ENCODE assay signal across 8 cellular contexts in genomic region chr16:30335598-30336474, GRCh38. TPM values are rescaled to one million over a fixed set of nuclear protein-coding genes. Genes with fewer than 3 reads are reported as not detected.
A peak's percentile ranks its signal among the peaks of the same experiment; 100 is the strongest.
DNase-seq lines count a peak whose midpoint lies in the region; ATAC-seq, FAIRE-seq and TF ChIP-seq lines count a peak whose summit lies in the region.

No MANE protein-coding gene starts in this region.

- no peaks in the 10 kb centered on the region for H3K27me3 Mint-ChIP-seq in CD4-positive, alpha-beta T cell

- no peak for TF ChIP-seq RAD21 in GM12878 (IDR thresholded peaks at IDR 0.05; ENCODE audit: insufficient read depth, low read depth, low read length)

- RAD21 ChIA-PET in GM12878 (lab: Charles Lee; ENCODE audit: unreplicated experiment): interaction anchor here (0.7 to 2.1 kb wide), 6 partner anchors 15 to 243 kb away, joined by 3 to 8 read pairs (median 4); partner anchors contain the start of gene SEPTIN1

- no peaks in the 10 kb centered on the region for H3K9me3 ChIP-seq in CD4-positive, alpha-beta T cell (ENCODE audit: control insufficient read depth, low read length)
- H3K9me3 ChIP-seq in Loucy (ENCODE audit: insufficient read depth, low read depth, low read length) (no peaks in the 10 kb centered on the region), GM12878 (replicated peaks; ENCODE audit: control insufficient read depth, insufficient read depth, low read length) (no peaks in the 10 kb centered on the region), thoracic aorta (no peaks in the 10 kb centered on the region)

- POLR2A ChIA-PET in CD4-positive, alpha-beta T cell (lab: Charles Lee): interaction anchor here (0.6 to 2.4 kb wide), 14 partner anchors 19 to 270 kb away, joined by 3 to 17 read pairs (median 5); partner anchors contain the start of genes ALDOA, CD2BP2, CORO1A and SEPTIN1
- POLR2A ChIA-PET in GM12878 (lab: Charles Lee): interaction anchor here (0.9 to 2.4 kb wide), 5 partner anchors 13 to 152 kb away, joined by 3 to 9 read pairs (median 3); partner anchors contain the start of genes CORO1A and SEPTIN1

- H4K20me1 ChIP-seq in Loucy (ENCODE audit: insufficient read depth, low read length, poor library complexity, severe bottlenecking) (peaks cover under 1% of the 10 kb centered on the region), GM12878 (ENCODE audit: control insufficient read depth, insufficient read depth) (no peaks in the 10 kb centered on the region)

- H3K27me3 ChIP-seq in CD4-positive, alpha-beta T cell (ENCODE audit: control insufficient read depth, insufficient read depth, low read length): no peaks in the 10 kb centered on the region
- H3K27me3 ChIP-seq in Loucy (ENCODE audit: insufficient read depth, low read length, poor library complexity, severe bottlenecking) (no peaks in the 10 kb centered on the region), GM12878 (replicated peaks in 1 of 2; ENCODE audit: control insufficient read depth in 2 of 2, insufficient read depth in 2 of 2, low read length in 1 of 2) (no peaks in the 10 kb centered on the region), thoracic aorta (replicated peaks; ENCODE audit: insufficient read depth) (no peaks in the 10 kb centered on the region)

- no TSS peak for BruUV-seq in GM12878 (replicated peaks; lab: Mats Ljungman, UMichigan)

- H3K9ac ChIP-seq in Loucy (ENCODE audit: low read depth, low read length, poor library complexity, severe bottlenecking) (peak overlapping the region; percentile 63), GM12878 (ENCODE audit: control insufficient read depth, insufficient read depth, low read length) (peak overlapping the region; percentile 26; the same call in 1 of the 2 replicates)

- CTCF ChIA-PET in CD4-positive, alpha-beta T cell (lab: Charles Lee): interaction anchor here (0.6 to 2.0 kb wide), 3 partner anchors 27 to 74 kb away, joined by 3 to 7 read pairs (median 3); partner anchors contain the start of gene TBC1D10B
- CTCF ChIA-PET in GM12878 (lab: Yijun Ruan, JAX): interaction anchor here (0.6 to 1.5 kb wide), 5 partner anchors 19 to 262 kb away, joined by 3 to 5 read pairs (median 3); partner anchors contain the start of genes CD2BP2 and TBC1D10B

- SMC1A ChIA-PET in GM12878 (lab: Charles Lee; ENCODE audit: uncharacterized antibody, unreplicated experiment): interaction anchor here (0.6 to 1.8 kb wide), 4 partner anchors 13 to 272 kb away, joined by 3 to 5 read pairs (median 4); partner anchors contain the start of gene CD2BP2

- H3K4me1 ChIP-seq in Loucy (ENCODE audit: insufficient read depth, low read length, poor library complexity, severe bottlenecking) (peaks cover 11% of the 10 kb centered on the region), GM12878 (ENCODE audit: control insufficient read depth, insufficient read depth, low read length) (peaks cover 6% of the 10 kb centered on the region), thoracic aorta (ENCODE audit: control insufficient read depth in 1 of 2, low read depth in 2 of 2) (peaks cover 5 to 28% of the 10 kb centered on the region in 2 donors)

- in situ Hi-C loops in GM12878 (cut with MboI) (no loop called here), KBM-7 (cut with MboI; ENCODE audit: low pct_unique_long_range_greater_than_20kb, low sequenced_read_pairs) (no loop called here)

- H3K4me3 ChIP-seq in Loucy (ENCODE audit: low read length, poor library complexity, severe bottlenecking) (peak overlapping the region; percentile 80), GM12878 (peak overlapping the region; percentile 59), thoracic aorta (peak overlapping the region; percentile 96)

- H3K27ac ChIP-seq in CD4-positive, alpha-beta T cell (ENCODE audit: low read depth, low read length): no peak overlapping the region
- no peak overlapping the region for H3K27ac ChIP-seq in GM12878 (ENCODE audit: control insufficient read depth, insufficient read depth)
- H3K27ac ChIP-seq in thoracic aorta: peak overlapping the region; percentile 92 to 97

- no peaks in the 10 kb centered on the region for H3F3A ChIP-seq in Loucy (ENCODE audit: low read depth)

- no peak for TF ChIP-seq POLR2A in GM12878 (IDR thresholded peaks at IDR 0.05; ENCODE audit: low read depth, low read length)

- DNase-seq in CD4-positive, alpha-beta T cell: no peak
- DNase-seq in GM12878 (ENCODE audit: low read depth, low spot score): peak; percentile 23
- DNase-seq in left lobe of liver (ENCODE audit: low spot score): peak; percentile 91
- DNase-seq in thoracic aorta (ENCODE audit: low spot score): no peak
- no peak for DNase-seq in iPS-NIHi11 (ENCODE audit: low spot score)
- no peak for DNase-seq in KBM-7

- H3K4me2 ChIP-seq in Loucy (ENCODE audit: low read depth, low read length, poor library complexity, severe bottlenecking) (peak overlapping the region; percentile 78), GM12878 (ENCODE audit: control insufficient read depth, insufficient read depth) (peak overlapping the region; percentile 86)

- no peak for TF ChIP-seq CTCF in CD4-positive, alpha-beta T cell (IDR thresholded peaks at IDR 0.05)
- TF ChIP-seq CTCF in Loucy (conservative IDR thresholded peaks at IDR 0.05; ENCODE audit: low read length) (no peak), GM12878 (IDR thresholded peaks at IDR 0.05 in 2 of 3, conservative IDR thresholded peaks at IDR 0.05 in 1 of 3; ENCODE audit: control insufficient read depth in 2 of 3, extremely low read depth in 1 of 3, insufficient read depth in 1 of 3, low read depth in 3 of 3, low read length in 3 of 3) (no peak), thoracic aorta (IDR thresholded peaks at IDR 0.05) (no peak)

- peak overlapping the region; percentile 87 for H3K4me3 Mint-ChIP-seq in CD4-positive, alpha-beta T cell

- H3K36me3 Mint-ChIP-seq in CD4-positive, alpha-beta T cell (ENCODE audit: low read depth): peaks cover 6% of the 10 kb centered on the region

- peaks cover 20% of the 10 kb centered on the region for H3K4me1 Mint-ChIP-seq in CD4-positive, alpha-beta T cell (ENCODE audit: low read depth)

- no peak for TF ChIP-seq EP300 in GM12878 (IDR thresholded peaks at IDR 0.05; ENCODE audit: borderline replicate concordance in 1 of 2, control insufficient read depth in 1 of 2, low read depth in 2 of 2, low read length in 2 of 2)

- H3K27ac Mint-ChIP-seq in CD4-positive, alpha-beta T cell: peak overlapping the region; percentile 90

- intact Hi-C loops in CD4-positive, alpha-beta T cell (cut with DNase I, micrococcal nuclease): loop anchor here (1.0 to 10.0 kb wide), 4 partner anchors 19 to 429 kb away; partner anchors contain the start of genes CD2BP2 (in 2 of the 2), CFAP119 (in 1 of the 2), MYL11 (in 1 of the 2) and RNF40 (in 1 of the 2)
- intact Hi-C loops in GM12878 (cut with micrococcal nuclease; ENCODE audit: unreplicated experiment): no loop called here

- H2AFZ ChIP-seq in Loucy (ENCODE audit: low read length) (peak overlapping the region; percentile 89), GM12878 (ENCODE audit: control insufficient read depth, low read depth, low read length) (peak overlapping the region; percentile 66)

- H3K9me2 ChIP-seq in Loucy (replicated peaks; ENCODE audit: low read depth, low read length): no peaks in the 10 kb centered on the region

- no peaks in the 10 kb centered on the region for H3K36me3 ChIP-seq in Loucy (ENCODE audit: insufficient read depth, low read length)
- H3K36me3 ChIP-seq in GM12878 (ENCODE audit: control insufficient read depth in 2 of 2, insufficient read depth in 2 of 2, low read length in 1 of 2): no peaks in the 10 kb centered on the region
- H3K36me3 ChIP-seq in thoracic aorta: no peaks in the 10 kb centered on the region

- WGBS in GM12878 (ENCODE audit: insufficient coverage, insufficient replicate concordance, low lambda C conversion rate, missing lambda C conversion rate): 25% methylated on average over 16 of the region's 17 CpGs

- no peak for FAIRE-seq in GM12878 (lab: Jason Lieb, UNC)

- no peak for ATAC-seq in CD4-positive, alpha-beta T cell (ENCODE audit: poor library complexity)
- ATAC-seq in GM21515 (IDR thresholded peaks at IDR 0.05; ENCODE audit: unreplicated experiment): peak; percentile 12
- ATAC-seq in GM12878: peak; percentile 25
- peak; percentile 69 for ATAC-seq in left lobe of liver
- no peak for ATAC-seq in thoracic aorta (ENCODE audit: insufficient number of reproducible peaks, low FRiP score, low read depth)

- H3K9me3 Mint-ChIP-seq in CD4-positive, alpha-beta T cell: no peaks in the 10 kb centered on the region

- H3K79me2 ChIP-seq in Loucy (ENCODE audit: insufficient read depth, low read length) (peaks cover 17% of the 10 kb centered on the region; the same call in 1 of the 2 replicates), GM12878 (ENCODE audit: control insufficient read depth, insufficient read depth, low read length) (no peaks in the 10 kb centered on the region; the same call in 1 of the 2 replicates)

RNA-seq across cellular contexts. Expression of gene CD2BP2, which starts 19.3 kb away (rescaled TPM):
- total RNA-seq in CD4-positive, alpha-beta T cell: 10 to 100 TPM; 39.1 to 41.7 TPM
- total RNA-seq in GM12878 (2013; cell fraction: nucleolus; rRNA removed): 26.2 and 26.6 TPM in 2 replicates
- total RNA-seq in GM12878 (2014; rRNA removed): 25.1 and 27.9 TPM in 2 replicates
- total RNA-seq in GM12878 (2014; rRNA removed; fragmentation: Illumina TruSeq; extraction: Trizol): 26.5 and 29.3 TPM in 2 replicates
- 47.9 and 52.8 TPM in 2 replicates for total RNA-seq in GM12878 (2021)
- polyA plus RNA-seq in GM12878 (2011; ENCODE audit: low read depth): 12.0 TPM
- polyA plus RNA-seq in GM12878 (2011; rRNA removed): 36.7 and 46.6 TPM in 2 replicates
- polyA plus RNA-seq in GM12878 (2011; cell fraction: cytosol; rRNA removed): 35.0 and 46.2 TPM in 2 replicates
- 87.1 and 99.3 TPM in 2 replicates for polyA plus RNA-seq in GM12878 (2011; cell fraction: nucleus; rRNA removed)
- 27.1 and 34.5 TPM in 2 replicates for polyA plus RNA-seq in GM12878 (2012)
- polyA plus RNA-seq in GM12878 (2014; fragmentation: Illumina TruSeq; extraction: Trizol): 26.8 and 33.3 TPM in 2 replicates
- 1 to 10 TPM; 3.3 to 5.5 TPM for polyA plus RNA-seq in GM12878 (2014; fragmentation: Nextera tagmentation; extraction: Ambion mirVana)
- polyA plus RNA-seq in GM12878 (2014; rRNA removed): 34.3 and 35.8 TPM in 2 replicates
- polyA plus RNA-seq in GM12878 (2016; fragmentation: Nextera tagmentation; extraction: Ambion mirVana): 10 to 100 TPM; 44.5 to 46.0 TPM
- polyA minus RNA-seq in GM12878 (2011; rRNA and poly(A)+ RNA removed): 12.2 and 21.0 TPM in 2 replicates
- 6.5 and 8.0 TPM in 2 replicates for polyA minus RNA-seq in GM12878 (2011; cell fraction: cytosol; rRNA and poly(A)+ RNA removed)
- polyA minus RNA-seq in GM12878 (2011; cell fraction: nucleus; rRNA and poly(A)+ RNA removed): 13.1 and 20.2 TPM in 2 replicates
- total RNA-seq in left lobe of liver: 15.4 TPM
- 10 to 100 TPM; 31.4 to 52.0 TPM for total RNA-seq in thoracic aorta

RNA-seq across cellular contexts. Expression of gene TBC1D10B, which starts 34.5 kb away (rescaled TPM):
- 10 to 100 TPM; 12.7 to 14.7 TPM for total RNA-seq in CD4-positive, alpha-beta T cell
- 28.6 and 35.9 TPM in 2 replicates for total RNA-seq in GM12878 (2013; cell fraction: nucleolus; rRNA removed)
- 19.5 and 25.5 TPM in 2 replicates for total RNA-seq in GM12878 (2014; rRNA removed)
- total RNA-seq in GM12878 (2014; rRNA removed; fragmentation: Illumina TruSeq; extraction: Trizol): 11.5 TPM in 2 replicates
- 44.0 and 51.2 TPM in 2 replicates for total RNA-seq in GM12878 (2021)
- 10.4 TPM for polyA plus RNA-seq in GM12878 (2011; ENCODE audit: low read depth)
- polyA plus RNA-seq in GM12878 (2011; rRNA removed): 6.4 and 11.4 TPM in 2 replicates
- polyA plus RNA-seq in GM12878 (2011; cell fraction: cytosol; rRNA removed): 26.7 and 26.8 TPM in 2 replicates
- polyA plus RNA-seq in GM12878 (2011; cell fraction: nucleus; rRNA removed): 32.0 and 43.5 TPM in 2 replicates
- 22.9 and 23.4 TPM in 2 replicates for polyA plus RNA-seq in GM12878 (2012)
- polyA plus RNA-seq in GM12878 (2014; fragmentation: Illumina TruSeq; extraction: Trizol): 15.7 and 19.0 TPM in 2 replicates
- polyA plus RNA-seq in GM12878 (2014; fragmentation: Nextera tagmentation; extraction: Ambion mirVana): 1 to 10 TPM; 2.2 to 4.4 TPM
- 26.2 and 30.7 TPM in 2 replicates for polyA plus RNA-seq in GM12878 (2014; rRNA removed)
- 10 to 100 TPM in 1 of 2 experiments, 1 to 10 TPM in 1; 6.9 to 11.6 TPM for polyA plus RNA-seq in GM12878 (2016; fragmentation: Nextera tagmentation; extraction: Ambion mirVana)
- polyA minus RNA-seq in GM12878 (2011; rRNA and poly(A)+ RNA removed): 18.4 and 31.1 TPM in 2 replicates
- polyA minus RNA-seq in GM12878 (2011; cell fraction: cytosol; rRNA and poly(A)+ RNA removed): 17.8 and 19.3 TPM in 2 replicates
- polyA minus RNA-seq in GM12878 (2011; cell fraction: nucleus; rRNA and poly(A)+ RNA removed): 7.6 and 18.6 TPM in 2 replicates
- 14.1 TPM for total RNA-seq in left lobe of liver
- total RNA-seq in thoracic aorta: 10 to 100 TPM; 34.5 TPM

RNA-seq across cellular contexts. Expression of gene MYL11, which starts 38.8 kb away (rescaled TPM):
- total RNA-seq in CD4-positive, alpha-beta T cell: 1 to 10 TPM in 1 of 2 experiments, under 1 TPM in 1; 0.95 to 2.4 TPM
- not detected in 2 replicates for total RNA-seq in GM12878 (2013; cell fraction: nucleolus; rRNA removed)
- total RNA-seq in GM12878 (2014; rRNA removed) (not detected in 2 replicates), GM12878 (2014; rRNA removed; fragmentation: Illumina TruSeq; extraction: Trizol) (not detected in 2 replicates), GM12878 (2021) (not detected in 2 replicates), left lobe of liver (not detected), thoracic aorta (under 1 TPM in 1 of 2 donors, not detected in 1; 0.81 TPM)
- not detected for polyA plus RNA-seq in GM12878 (2011; ENCODE audit: low read depth)
- polyA plus RNA-seq in GM12878 (2011; rRNA removed) (0.61 TPM in 1 of 2 replicates, not detected in the other), GM12878 (2014; fragmentation: Illumina TruSeq; extraction: Trizol) (1.2 TPM in 1 of 2 replicates, not detected in the other), GM12878 (2014; fragmentation: Nextera tagmentation; extraction: Ambion mirVana) (under 1 TPM in 1 of 2 experiments, not detected in 1; 0.79 TPM), GM12878 (2014; rRNA removed) (0.19 and 2.5 TPM in 2 replicates), GM12878 (2016; fragmentation: Nextera tagmentation; extraction: Ambion mirVana) (under 1 TPM in 1 of 2 experiments, not detected in 1; 0.33 TPM)
- polyA plus RNA-seq in GM12878 (2011; cell fraction: cytosol; rRNA removed): 0.50 TPM in 1 of 2 replicates, not detected in the other
- not detected in 2 replicates for polyA plus RNA-seq in GM12878 (2011; cell fraction: nucleus; rRNA removed)
- polyA plus RNA-seq in GM12878 (2012): 0.96 TPM in 1 of 2 replicates, not detected in the other
- not detected in 2 replicates for polyA minus RNA-seq in GM12878 (2011; rRNA and poly(A)+ RNA removed)
- polyA minus RNA-seq in GM12878 (2011; cell fraction: cytosol; rRNA and poly(A)+ RNA removed): not detected in 2 replicates
- not detected in 2 replicates for polyA minus RNA-seq in GM12878 (2011; cell fraction: nucleus; rRNA and poly(A)+ RNA removed)

RNA-seq across cellular contexts. Expression of gene SEPTIN1, which starts 46.5 kb away (rescaled TPM):
- total RNA-seq in CD4-positive, alpha-beta T cell: 100 to 1,000 TPM; 161 to 163 TPM
- 58.7 and 62.2 TPM in 2 replicates for total RNA-seq in GM12878 (2013; cell fraction: nucleolus; rRNA removed)
- total RNA-seq in GM12878 (2014; rRNA removed) (85.4 and 89.7 TPM in 2 replicates), GM12878 (2014; rRNA removed; fragmentation: Illumina TruSeq; extraction: Trizol) (47.7 and 52.6 TPM in 2 replicates), GM12878 (2021) (124 and 125 TPM in 2 replicates), left lobe of liver (1.4 TPM), thoracic aorta (1 to 10 TPM; 3.0 to 4.2 TPM)
- 39.5 TPM for polyA plus RNA-seq in GM12878 (2011; ENCODE audit: low read depth)
- polyA plus RNA-seq in GM12878 (2011; rRNA removed) (42.5 and 62.5 TPM in 2 replicates), GM12878 (2014; fragmentation: Illumina TruSeq; extraction: Trizol) (85.0 and 130 TPM in 2 replicates), GM12878 (2014; fragmentation: Nextera tagmentation; extraction: Ambion mirVana) (10 to 100 TPM in 1 of 2 experiments, 1 to 10 TPM in 1; 2.8 to 16.0 TPM), GM12878 (2014; rRNA removed) (98.4 and 124 TPM in 2 replicates), GM12878 (2016; fragmentation: Nextera tagmentation; extraction: Ambion mirVana) (100 to 1,000 TPM; 147 to 153 TPM)
- 104 and 113 TPM in 2 replicates for polyA plus RNA-seq in GM12878 (2011; cell fraction: cytosol; rRNA removed)
- polyA plus RNA-seq in GM12878 (2011; cell fraction: nucleus; rRNA removed): 234 and 279 TPM in 2 replicates
- polyA plus RNA-seq in GM12878 (2012): 90.6 and 97.1 TPM in 2 replicates
- 45.6 and 80.6 TPM in 2 replicates for polyA minus RNA-seq in GM12878 (2011; rRNA and poly(A)+ RNA removed)
- polyA minus RNA-seq in GM12878 (2011; cell fraction: cytosol; rRNA and poly(A)+ RNA removed): 16.0 and 19.1 TPM in 2 replicates
- 27.7 and 42.4 TPM in 2 replicates for polyA minus RNA-seq in GM12878 (2011; cell fraction: nucleus; rRNA and poly(A)+ RNA removed)

RNA-seq across cellular contexts. Expression of gene ZNF48, which starts 59.4 kb away (rescaled TPM):
- total RNA-seq in CD4-positive, alpha-beta T cell: 1 to 10 TPM; 3.4 to 3.5 TPM
- total RNA-seq in GM12878 (2013; cell fraction: nucleolus; rRNA removed): 11.9 and 12.6 TPM in 2 replicates
- total RNA-seq in GM12878 (2014; rRNA removed) (10.5 and 10.6 TPM in 2 replicates), GM12878 (2014; rRNA removed; fragmentation: Illumina TruSeq; extraction: Trizol) (6.4 and 6.6 TPM in 2 replicates), GM12878 (2021) (11.1 and 12.0 TPM in 2 replicates), left lobe of liver (5.4 TPM), thoracic aorta (10 to 100 TPM; 10.9 to 11.1 TPM)
- polyA plus RNA-seq in GM12878 (2011; ENCODE audit: low read depth): 2.0 TPM
- polyA plus RNA-seq in GM12878 (2011; rRNA removed) (3.2 and 4.0 TPM in 2 replicates), GM12878 (2014; fragmentation: Illumina TruSeq; extraction: Trizol) (1.3 and 4.5 TPM in 2 replicates), GM12878 (2014; fragmentation: Nextera tagmentation; extraction: Ambion mirVana) (1 to 10 TPM in 1 of 2 experiments, under 1 TPM in 1; 0.14 to 1.0 TPM), GM12878 (2014; rRNA removed) (7.0 and 8.6 TPM in 2 replicates), GM12878 (2016; fragmentation: Nextera tagmentation; extraction: Ambion mirVana) (1 to 10 TPM in 1 of 2 experiments, under 1 TPM in 1; 0.88 to 1.2 TPM)
- polyA plus RNA-seq in GM12878 (2011; cell fraction: cytosol; rRNA removed): 5.7 and 5.9 TPM in 2 replicates
- polyA plus RNA-seq in GM12878 (2011; cell fraction: nucleus; rRNA removed): 7.3 and 8.5 TPM in 2 replicates
- polyA plus RNA-seq in GM12878 (2012): 3.8 and 4.6 TPM in 2 replicates
- polyA minus RNA-seq in GM12878 (2011; rRNA and poly(A)+ RNA removed): 5.3 and 8.5 TPM in 2 replicates
- polyA minus RNA-seq in GM12878 (2011; cell fraction: cytosol; rRNA and poly(A)+ RNA removed): 2.8 and 3.8 TPM in 2 replicates
- polyA minus RNA-seq in GM12878 (2011; cell fraction: nucleus; rRNA and poly(A)+ RNA removed): 4.7 and 6.3 TPM in 2 replicates

Comparison
In these comparisons a context has a peak if more than half of its experiments do, and no peak if none do; other contexts are left out.
1. ATAC-seq: peak in GM21515 (single experiment), GM12878 (single experiment) and left lobe of liver (single experiment); none in CD4-positive, alpha-beta T cell (single experiment) and thoracic aorta (single experiment).
2. DNase-seq: peak in GM12878 (single experiment) and left lobe of liver (single experiment); none in CD4-positive, alpha-beta T cell (0 of 10), thoracic aorta (single experiment), iPS-NIHi11 (single experiment) and KBM-7 (single experiment).
3. H3K27ac ChIP-seq: peak in thoracic aorta (2 of 2); none in CD4-positive, alpha-beta T cell (single experiment) and GM12878 (single experiment).
4. Peak in every context shown above with its lines, with median percentiles within 50 percentile points of each other: H3K4me3 ChIP-seq.